ENCODE assay signal across 10 cellular contexts in the genomic region with DNA sequence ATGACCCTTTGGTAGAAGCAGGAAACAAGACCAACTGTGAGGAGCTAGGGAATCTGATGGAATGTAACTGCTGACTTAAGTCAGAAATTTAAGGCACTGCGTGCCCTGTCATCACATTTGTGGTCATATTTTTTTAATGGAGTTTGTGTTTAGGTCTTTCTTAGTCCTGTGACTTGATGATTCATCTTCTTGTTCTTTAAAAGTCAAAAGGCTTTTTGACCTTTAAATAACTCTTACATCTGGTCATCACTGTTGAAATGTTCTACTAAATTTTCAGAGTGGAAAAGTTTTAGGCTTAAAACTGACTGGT. TPM values are rescaled to one million over a fixed set of nuclear protein-coding genes. Genes with fewer than 3 reads are reported as not detected.
DNase-seq lines count a peak whose midpoint lies in the region; ATAC-seq and TF ChIP-seq lines count a peak whose summit lies in the region.
"Had no signal": no experiment of that assay in that cellular context is flagged by ENCODE, and none has a peak within 500 bp of the region (broad histone marks: within the 10 kb centered on the region; RNA-seq: fewer than 3 reads in every experiment).

No MANE protein-coding gene starts in this region.

- no peak overlapping the region for H3K27ac ChIP-seq in ovary

- H3K36me3 ChIP-seq in ovary: no peaks in the 10 kb centered on the region
- no peaks in the 10 kb centered on the region; the same call in 1 of the 2 replicates for H3K36me3 ChIP-seq in Caco-2 (ENCODE audit: control insufficient read depth, insufficient read depth, low read length)

- H3K9me3 ChIP-seq in ovary: no peaks in the 10 kb centered on the region
- no peaks in the 10 kb centered on the region for H3K9me3 ChIP-seq in Caco-2

- CTCF ChIA-PET in Caco-2 (lab: Charles Lee): no interaction called here

- H3K9me3 Mint-ChIP-seq in HFFc6: no peaks in the 10 kb centered on the region
- H3K9me3 Mint-ChIP-seq in activated naive CD8-positive, alpha-beta T cell treated with anti-CD3 and anti-CD28 coated beads for 36 hours: no peaks in the 10 kb centered on the region
- no peaks in the 10 kb centered on the region for H3K9me3 Mint-ChIP-seq in Caco-2 (ENCODE audit: unreplicated experiment)

- H3K4me3 ChIP-seq in ovary (no peak overlapping the region), Caco-2 (ENCODE audit: low read depth, low read length) (no peak overlapping the region)

- H3K27me3 ChIP-seq in ovary (no peaks in the 10 kb centered on the region), Caco-2 (replicated peaks; ENCODE audit: control insufficient read depth, insufficient read depth, low read length) (no peaks in the 10 kb centered on the region)

- H3K27me3 Mint-ChIP-seq in HFFc6 (ENCODE audit: insufficient read depth) (no peaks in the 10 kb centered on the region; the same call in 1 of the 2 replicates), Caco-2 (ENCODE audit: insufficient read depth, unreplicated experiment) (no peaks in the 10 kb centered on the region)
- H3K27me3 Mint-ChIP-seq in activated naive CD8-positive, alpha-beta T cell treated with anti-CD3 and anti-CD28 coated beads for 36 hours: no peaks in the 10 kb centered on the region

- POLR2A ChIA-PET in Caco-2 (lab: Charles Lee): no interaction called here

- H3K27ac Mint-ChIP-seq in HFFc6: peak overlapping the region; percentile 95
- H3K27ac Mint-ChIP-seq in activated naive CD8-positive, alpha-beta T cell treated with anti-CD3 and anti-CD28 coated beads for 36 hours: peak overlapping the region; percentile 82
- no peak overlapping the region for H3K27ac Mint-ChIP-seq in Caco-2 (ENCODE audit: unreplicated experiment)

- peaks cover 41% of the 10 kb centered on the region for H3K36me3 Mint-ChIP-seq in HFFc6 (ENCODE audit: low read depth)
- peaks cover 29% of the 10 kb centered on the region for H3K36me3 Mint-ChIP-seq in activated naive CD8-positive, alpha-beta T cell treated with anti-CD3 and anti-CD28 coated beads for 36 hours
- peaks cover 33% of the 10 kb centered on the region for H3K36me3 Mint-ChIP-seq in Caco-2 (ENCODE audit: insufficient read depth, unreplicated experiment)

- H3K4me1 ChIP-seq in ovary (ENCODE audit: insufficient read depth) (peaks cover 4% of the 10 kb centered on the region), Caco-2 (peaks cover 8% of the 10 kb centered on the region; the same call in 1 of the 2 replicates)

- intact Hi-C loops in ovary (cut with DNase I) (no loop called here), Caco-2 (cut with micrococcal nuclease; ENCODE audit: unreplicated experiment) (no loop called here)

- no peak for TF ChIP-seq EP300 in ovary (IDR thresholded peaks at IDR 0.05)

- DNase-seq in HFFc6: peak; percentile 97
- DNase-seq in activated naive CD8-positive, alpha-beta T cell treated with anti-CD3 and anti-CD28 coated beads for 36 hours: no peak
- peak; percentile 50 for DNase-seq in hepatic stellate cell (ENCODE audit: low spot score)
- DNase-seq in stimulated activated naive CD8-positive, alpha-beta T cell treated with anti-CD3 and anti-CD28 coated beads, Interleukin-15, Interleukin-2, amounts not matched to agents 100 U/mL and 50 U/mL, for 24 hours: no peak
- no peak for DNase-seq in ovary
- no peak for DNase-seq in Caco-2
- DNase-seq: activated CD4-positive, alpha-beta T cell treated with anti-CD3 and anti-CD28 coated beads, Interleukin-2, amount 50 U/mL, for 4 hours; NCI-H1105 had no signal

- BruUV-seq in Caco-2 (replicated peaks; lab: Mats Ljungman, UMichigan): no TSS peak

- TF ChIP-seq CTCF in HFFc6 (IDR thresholded peaks at IDR 0.05) (no peak), ovary (IDR thresholded peaks at IDR 0.05) (no peak), Caco-2 (IDR thresholded peaks at IDR 0.05; ENCODE audit: insufficient read depth in 1 of 2, low read depth in 1 of 2, low read length in 1 of 2, severe bottlenecking in 1 of 2, unreplicated experiment in 1 of 2) (no peak)

- 13 to 32% (median 30%) methylated on average over 1 of the region's 1 CpG for WGBS in ovary, 3 donors

- TF ChIP-seq POLR2A in ovary (IDR thresholded peaks at IDR 0.05): no peak

- ATAC-seq in stimulated activated naive CD8-positive, alpha-beta T cell treated with anti-CD3 and anti-CD28 coated beads, Interleukin-15, Interleukin-2, amounts not matched to agents 100 U/mL and 50 U/mL, for 24 hours: peak; percentile 70
- ATAC-seq in HG03457 (IDR thresholded peaks at IDR 0.05; ENCODE audit: unreplicated experiment): no peak
- no peak for ATAC-seq in GM21737 (IDR thresholded peaks at IDR 0.05; ENCODE audit: unreplicated experiment)

- H3K4me1 Mint-ChIP-seq in HFFc6 (ENCODE audit: low read depth): peaks cover 78% of the 10 kb centered on the region
- peaks cover 15% of the 10 kb centered on the region for H3K4me1 Mint-ChIP-seq in activated naive CD8-positive, alpha-beta T cell treated with anti-CD3 and anti-CD28 coated beads for 36 hours
- H3K4me1 Mint-ChIP-seq in Caco-2 (ENCODE audit: low read depth, unreplicated experiment): no peaks in the 10 kb centered on the region

- H3K4me3 Mint-ChIP-seq in HFFc6 (peak overlapping the region; percentile 84; the same call in 1 of the 2 replicates), Caco-2 (ENCODE audit: unreplicated experiment) (no peak overlapping the region)
- no peak overlapping the region for H3K4me3 Mint-ChIP-seq in activated naive CD8-positive, alpha-beta T cell treated with anti-CD3 and anti-CD28 coated beads for 36 hours

RNA-seq across cellular contexts. Expression of gene ARMC9, which starts 36.4 kb away (rescaled TPM):
- 10 to 100 TPM; 49.3 to 93.2 (median 55.7) TPM for total RNA-seq in HFFc6 (2021; fragmentation: NEBNext Ultra II Directional; extraction: Animal tissue kit (Norgen Biotek cat#: 25700))
- 1 to 10 TPM; 3.9 to 5.1 TPM for total RNA-seq in activated naive CD8-positive, alpha-beta T cell treated with anti-CD3 and anti-CD28 coated beads for 36 hours
- total RNA-seq in ovary: 10 to 100 TPM; 24.8 to 33.5 (median 29.9) TPM
- 10 to 100 TPM; 16.7 to 23.9 TPM for polyA plus RNA-seq in ovary
- 3.3 and 5.2 TPM in 2 replicates for total RNA-seq in Caco-2 (2022)

RNA-seq across cellular contexts. Expression of gene HTR2B, which starts 37.1 kb away (rescaled TPM):
- under 1 TPM in 5 of 6 experiments, not detected in 1; 0.09 to 0.33 (median 0.26) TPM for total RNA-seq in HFFc6 (2021; fragmentation: NEBNext Ultra II Directional; extraction: Animal tissue kit (Norgen Biotek cat#: 25700))
- not detected for total RNA-seq in activated naive CD8-positive, alpha-beta T cell treated with anti-CD3 and anti-CD28 coated beads for 36 hours
- total RNA-seq in ovary (1 to 10 TPM in 3 of 7 donors, under 1 TPM in 3, not detected in 1; 0.15 to 2.0 (median 0.88) TPM), Caco-2 (2022) (not detected in 2 replicates)
- polyA plus RNA-seq in ovary: 1 to 10 TPM in 1 of 2 donors, under 1 TPM in 1; 0.64 to 3.0 TPM

Comparison
In these comparisons a context has a peak if more than half of its experiments do, and no peak if none do; other contexts are left out.
1. DNase-seq: peak in HFFc6 (single experiment) and hepatic stellate cell (single experiment); none in activated naive CD8-positive, alpha-beta T cell treated with anti-CD3 and anti-CD28 coated beads for 36 hours (single experiment), stimulated activated naive CD8-positive, alpha-beta T cell treated with anti-CD3 and anti-CD28 coated beads, Interleukin-15, Interleukin-2, amounts not matched to agents 100 U/mL and 50 U/mL, for 24 hours (single experiment), ovary (0 of 5) and Caco-2 (0 of 2).